In the genomic region with DNA sequence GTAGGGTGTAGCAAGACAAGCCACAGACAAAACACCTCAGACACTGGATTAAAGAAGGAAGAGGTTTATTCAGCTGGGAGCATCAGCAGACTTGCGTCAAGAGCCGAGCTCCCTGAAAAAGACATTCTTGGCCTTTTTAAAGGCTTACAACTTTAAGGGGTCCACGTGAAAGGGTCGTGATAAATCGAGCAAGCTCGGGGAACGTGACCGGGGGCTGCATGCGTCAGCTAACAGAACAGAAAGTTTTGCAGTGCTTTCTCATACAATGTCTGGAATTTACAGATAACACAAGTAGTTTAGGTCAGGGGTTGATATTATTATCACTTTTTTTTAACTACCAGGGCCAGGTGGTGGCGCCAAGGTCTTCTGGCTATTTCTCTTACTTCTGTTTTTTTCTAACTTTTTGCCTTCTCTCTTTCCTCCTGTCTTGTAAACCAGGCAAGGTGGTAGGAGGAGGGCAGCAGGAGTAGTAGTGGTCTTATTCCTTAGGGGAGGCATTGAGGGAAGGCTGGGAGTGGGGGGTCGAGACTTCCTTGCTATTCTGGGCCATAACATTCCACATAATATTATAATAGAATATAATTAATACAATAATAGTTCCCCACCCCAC, we compare ENCODE assay signal across 8 cellular contexts. TPM values are rescaled to one million over a fixed set of nuclear protein-coding genes. Genes with fewer than 3 reads are reported as not detected.
DNase-seq lines count a peak whose midpoint lies in the region; ATAC-seq and TF ChIP-seq lines count a peak whose summit lies in the region.

No MANE protein-coding gene starts in this region.

- no peaks in the 10 kb centered on the region for H3K36me3 Mint-ChIP-seq in activated CD4-positive, alpha-beta T cell treated with anti-CD3 and anti-CD28 coated beads, Interleukin-2, amount 10 ng/mL, durations not matched to agents 7 days and 5 days (ENCODE audit: low read depth)
- H3K36me3 Mint-ChIP-seq in glutamatergic neuron (ENCODE audit: unreplicated experiment), result no peaks in the 10 kb centered on the region

- peak overlapping the region; percentile 35 for H3K4me2 ChIP-seq in SU-DHL-6 (ENCODE audit: low read depth, low read length, poor library complexity, severe bottlenecking)

- H3K27ac Mint-ChIP-seq in activated CD4-positive, alpha-beta T cell treated with anti-CD3 and anti-CD28 coated beads, Interleukin-2, amount 10 ng/mL, durations not matched to agents 7 days and 5 days, result no peak overlapping the region
- H3K27ac Mint-ChIP-seq in glutamatergic neuron (ENCODE audit: unreplicated experiment), result peak overlapping the region; percentile 43

- H3K9ac ChIP-seq in SU-DHL-6 (ENCODE audit: low read length) (peak overlapping the region; percentile 23), subcutaneous abdominal adipose tissue (ENCODE audit: low read length in 5 of 5) (peak overlapping the region in 2 of 5 donors; percentile 61 to 70)

- CTCF ChIA-PET in activated CD4-positive, alpha-beta T cell treated with anti-CD3 and anti-CD28 coated beads, Interleukin-2, amount 10 ng/mL, durations not matched to agents 7 days and 5 days (lab: Charles Lee), result no interaction called here

- H3K36me3 ChIP-seq in SU-DHL-6 (ENCODE audit: low read length) (no peaks in the 10 kb centered on the region), subcutaneous abdominal adipose tissue (ENCODE audit: control insufficient read depth in 5 of 5, insufficient read depth in 5 of 5, low read length in 5 of 5) (no peaks in the 10 kb centered on the region)
- no peaks in the 10 kb centered on the region for H3K36me3 ChIP-seq in effector memory CD4-positive, alpha-beta T cell (ENCODE audit: control insufficient read depth, insufficient read depth, low read length)

- DNase-seq in activated CD4-positive, alpha-beta T cell treated with anti-CD3 and anti-CD28 coated beads, Interleukin-2, amount 10 ng/mL, durations not matched to agents 7 days and 5 days, result peak; percentile 20
- no peak for DNase-seq in activated CD4-positive, alpha-beta T cell treated with anti-CD3 and anti-CD28 coated beads, Interleukin-2, amount 50 U/mL, for 48 hours
- no peak for DNase-seq in glutamatergic neuron
- no peak for DNase-seq in effector memory CD4-positive, alpha-beta T cell

- peaks cover 6% of the 10 kb centered on the region; the same call in 1 of the 2 replicates for H3F3A ChIP-seq in SU-DHL-6 (ENCODE audit: insufficient read depth)

- H3K9me2 ChIP-seq in SU-DHL-6 (replicated peaks; ENCODE audit: insufficient read depth, low read length), result no peaks in the 10 kb centered on the region

- ATAC-seq in GM21723 (IDR thresholded peaks at IDR 0.05; ENCODE audit: unreplicated experiment) (no peak), HG03280 (IDR thresholded peaks at IDR 0.05; ENCODE audit: unreplicated experiment) (no peak)

- POLR2A ChIA-PET in activated CD4-positive, alpha-beta T cell treated with anti-CD3 and anti-CD28 coated beads, Interleukin-2, amount 10 ng/mL, durations not matched to agents 7 days and 5 days (lab: Charles Lee), result no interaction called here

- peak overlapping the region; percentile 70 for H2AFZ ChIP-seq in SU-DHL-6 (ENCODE audit: low read depth, low read length, severe bottlenecking)

- H3K27me3 ChIP-seq in SU-DHL-6 (ENCODE audit: low read length), result no peaks in the 10 kb centered on the region
- H3K27me3 ChIP-seq in subcutaneous abdominal adipose tissue (ENCODE audit: control insufficient read depth in 5 of 5, insufficient read depth in 4 of 5, low read length in 5 of 5), result no peaks in the 10 kb centered on the region
- no peaks in the 10 kb centered on the region for H3K27me3 ChIP-seq in effector memory CD4-positive, alpha-beta T cell (replicated peaks; ENCODE audit: control insufficient read depth, insufficient read depth, low read length, poor library complexity, severe bottlenecking)

- no peaks in the 10 kb centered on the region for H3K79me2 ChIP-seq in SU-DHL-6 (ENCODE audit: insufficient read depth, low read length)

- H3K4me3 ChIP-seq in SU-DHL-6 (ENCODE audit: insufficient read depth, low read length, poor library complexity, severe bottlenecking) (no peak overlapping the region), subcutaneous abdominal adipose tissue (ENCODE audit: low read depth in 1 of 5, low read length in 5 of 5) (peak overlapping the region in 3 of 5 donors; percentile 29 to 63 (median 38))
- H3K4me3 ChIP-seq in effector memory CD4-positive, alpha-beta T cell (ENCODE audit: insufficient read depth, low read depth, low read length, poor library complexity, severe bottlenecking), result no peak overlapping the region

- H3K4me3 Mint-ChIP-seq in activated CD4-positive, alpha-beta T cell treated with anti-CD3 and anti-CD28 coated beads, Interleukin-2, amount 10 ng/mL, durations not matched to agents 7 days and 5 days, result no peak overlapping the region
- no peak overlapping the region for H3K4me3 Mint-ChIP-seq in glutamatergic neuron (ENCODE audit: unreplicated experiment)

- TF ChIP-seq CTCF in SU-DHL-6 (IDR thresholded peaks at IDR 0.05; ENCODE audit: insufficient read depth, low read length, poor library complexity, severe bottlenecking), result peak; percentile 43
- no peak for TF ChIP-seq CTCF in glutamatergic neuron (IDR thresholded peaks at IDR 0.05; ENCODE audit: partially characterized antibody, unreplicated experiment)

- no peaks in the 10 kb centered on the region for H3K9me3 Mint-ChIP-seq in activated CD4-positive, alpha-beta T cell treated with anti-CD3 and anti-CD28 coated beads, Interleukin-2, amount 10 ng/mL, durations not matched to agents 7 days and 5 days
- H3K9me3 Mint-ChIP-seq in glutamatergic neuron (ENCODE audit: unreplicated experiment), result peaks cover 5% of the 10 kb centered on the region

- peaks cover 7 to 76% (median 63%) of the 10 kb centered on the region in 5 donors for H3K4me1 ChIP-seq in subcutaneous abdominal adipose tissue (ENCODE audit: control insufficient read depth in 5 of 5, insufficient read depth in 5 of 5, low read length in 5 of 5)
- H3K4me1 ChIP-seq in effector memory CD4-positive, alpha-beta T cell (ENCODE audit: control insufficient read depth, insufficient read depth, low read length, poor library complexity, severe bottlenecking), result no peaks in the 10 kb centered on the region

- H4K20me1 ChIP-seq in SU-DHL-6 (ENCODE audit: low read depth, low read length), result no peaks in the 10 kb centered on the region

- no peaks in the 10 kb centered on the region for H3K27me3 Mint-ChIP-seq in activated CD4-positive, alpha-beta T cell treated with anti-CD3 and anti-CD28 coated beads, Interleukin-2, amount 10 ng/mL, durations not matched to agents 7 days and 5 days
- peaks cover 12% of the 10 kb centered on the region for H3K27me3 Mint-ChIP-seq in glutamatergic neuron (ENCODE audit: unreplicated experiment)

- H3K9me3 ChIP-seq in SU-DHL-6 (ENCODE audit: insufficient read depth, low read length) (no peaks in the 10 kb centered on the region), subcutaneous abdominal adipose tissue (ENCODE audit: control insufficient read depth in 5 of 5, low read length in 5 of 5) (no peaks in the 10 kb centered on the region)
- H3K9me3 ChIP-seq in effector memory CD4-positive, alpha-beta T cell (ENCODE audit: control insufficient read depth, low read length), result no peaks in the 10 kb centered on the region

- H3K4me1 Mint-ChIP-seq in activated CD4-positive, alpha-beta T cell treated with anti-CD3 and anti-CD28 coated beads, Interleukin-2, amount 10 ng/mL, durations not matched to agents 7 days and 5 days, result peaks cover 16% of the 10 kb centered on the region
- H3K4me1 Mint-ChIP-seq in glutamatergic neuron (ENCODE audit: low read depth, unreplicated experiment), result peaks cover 6% of the 10 kb centered on the region

- H3K27ac ChIP-seq in SU-DHL-6 (ENCODE audit: low read depth, low read length) (peak overlapping the region; percentile 65), subcutaneous abdominal adipose tissue (ENCODE audit: low read depth, low read length) (peak overlapping the region; percentile 86)
- no peak overlapping the region for H3K27ac ChIP-seq in effector memory CD4-positive, alpha-beta T cell (ENCODE audit: insufficient read depth, low read length, poor library complexity, severe bottlenecking)

RNA-seq across cellular contexts. Expression of a gene that starts 0.6 kb away (rescaled TPM):
- total RNA-seq in activated CD4-positive, alpha-beta T cell treated with anti-CD3 and anti-CD28 coated beads, Interleukin-2, amount 10 ng/mL, durations not matched to agents 7 days and 5 days, result under 1 TPM in 1 of 2 experiments, not detected in 1; 0.15 TPM
- total RNA-seq in glutamatergic neuron (ENCODE audit: unreplicated experiment), result 0.22 TPM

RNA-seq across cellular contexts. Expression of a gene that starts 5.6 kb away (rescaled TPM):
- 10 to 100 TPM; 32.6 to 34.3 TPM for total RNA-seq in activated CD4-positive, alpha-beta T cell treated with anti-CD3 and anti-CD28 coated beads, Interleukin-2, amount 10 ng/mL, durations not matched to agents 7 days and 5 days
- total RNA-seq in glutamatergic neuron (ENCODE audit: unreplicated experiment), result 0.86 TPM

RNA-seq across cellular contexts. Expression of a gene that starts 21.0 kb away (rescaled TPM):
- total RNA-seq in activated CD4-positive, alpha-beta T cell treated with anti-CD3 and anti-CD28 coated beads, Interleukin-2, amount 10 ng/mL, durations not matched to agents 7 days and 5 days, result 100 to 1,000 TPM; 116 to 138 TPM
- total RNA-seq in glutamatergic neuron (ENCODE audit: unreplicated experiment), result 136 TPM

RNA-seq across cellular contexts. Expression of a gene that starts 29.3 kb away (rescaled TPM):
- total RNA-seq in activated CD4-positive, alpha-beta T cell treated with anti-CD3 and anti-CD28 coated beads, Interleukin-2, amount 10 ng/mL, durations not matched to agents 7 days and 5 days, result 100 to 1,000 TPM; 286 to 316 TPM
- total RNA-seq in glutamatergic neuron (ENCODE audit: unreplicated experiment), result 47.2 TPM

Comparison
In these comparisons a context has a peak if more than half of its experiments do, and no peak if none do; other contexts are left out.
1. H3K4me3 ChIP-seq: peak in subcutaneous abdominal adipose tissue (3 of 5); none in SU-DHL-6 (single experiment) and effector memory CD4-positive, alpha-beta T cell (single experiment).
2. RNA of a gene that starts 5.6 kb away (total RNA-seq): 32.6 to 34.3 TPM in activated CD4-positive, alpha-beta T cell treated with anti-CD3 and anti-CD28 coated beads, Interleukin-2, amount 10 ng/mL, durations not matched to agents 7 days and 5 days; 0.86 TPM in glutamatergic neuron (single experiment); every median in the first group is over 10 times any median in the second.